ENCODE assay signal across 25 cellular contexts in the genomic region with DNA sequence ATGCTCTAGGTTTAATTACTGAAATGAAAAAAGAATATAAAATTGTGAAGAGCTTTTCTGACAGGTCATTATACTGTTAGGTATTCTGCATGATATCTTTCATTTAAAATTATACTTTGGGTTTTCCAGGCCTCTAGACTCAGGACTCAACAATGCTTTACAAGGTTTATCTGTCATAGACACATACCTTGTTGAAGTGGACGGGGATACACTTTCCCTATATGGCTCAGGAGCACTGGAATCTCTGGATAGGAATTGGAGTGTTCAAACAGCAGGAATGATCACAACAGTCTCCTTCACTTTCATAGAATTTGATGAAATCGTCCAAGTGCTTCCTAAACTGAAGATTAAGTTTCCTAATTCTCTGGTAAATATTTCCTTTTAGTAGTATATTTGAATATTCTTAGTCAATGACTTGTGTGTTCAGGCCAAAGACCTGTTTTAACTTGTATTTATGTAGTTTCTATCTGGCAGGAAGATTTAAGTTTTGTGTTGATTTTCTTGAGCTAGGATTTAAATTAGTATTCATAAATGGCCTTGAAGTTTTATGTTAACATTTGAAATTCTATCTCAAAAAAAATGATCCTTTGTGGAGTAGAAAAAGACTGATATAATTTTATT.
DNase-seq lines count a peak whose midpoint lies in the region; ATAC-seq, FAIRE-seq and TF ChIP-seq lines count a peak whose summit lies in the region.
"Had no signal": no experiment of that assay in that cellular context is flagged by ENCODE, and none has a peak within 500 bp of the region (broad histone marks: within the 10 kb centered on the region; RNA-seq: fewer than 3 reads in every experiment).

No MANE protein-coding gene starts in this region.

- TF ChIP-seq POLR2A in A549 (IDR thresholded peaks at IDR 0.05; ENCODE audit: low read length) (no peak), IMR-90 (IDR thresholded peaks at IDR 0.05; ENCODE audit: low read depth, low read length) (no peak)

- H3K18ac ChIP-seq in IMR-90 (ENCODE audit: low read depth, low read length) = peak overlapping the region; percentile 69; the same call in 1 of the 2 replicates

- peak overlapping the region; percentile 0; the same call in 1 of the 2 replicates for H2BK20ac ChIP-seq in IMR-90 (ENCODE audit: low read depth, low read length)

- H2BK15ac ChIP-seq in IMR-90 (ENCODE audit: low read depth, low read length) = no peak overlapping the region

- no peaks in the 10 kb centered on the region for H3K79me1 ChIP-seq in IMR-90 (ENCODE audit: low read depth in 1 of 2, low read length in 2 of 2)

- H3K4ac ChIP-seq in IMR-90 (ENCODE audit: low read depth, low read length) = no peak overlapping the region

- no TSS peak for BruUV-seq in IMR-90 (replicated peaks; lab: Mats Ljungman, UMichigan)

- no peak for ATAC-seq in A549
- ATAC-seq in IMR-90 (ENCODE audit: low read depth) = no peak
- no peak for ATAC-seq in HG03097 (IDR thresholded peaks at IDR 0.05; ENCODE audit: low FRiP score, unreplicated experiment)

- H3K9me1 ChIP-seq in IMR-90 (ENCODE audit: insufficient read depth, low read length) = no peaks in the 10 kb centered on the region; the same call in 1 of the 2 replicates

- H2AK9ac ChIP-seq in IMR-90 (replicated peaks; ENCODE audit: low read depth, low read length, poor library complexity) = no peak overlapping the region

- no peak overlapping the region for H3K14ac ChIP-seq in IMR-90 (replicated peaks; ENCODE audit: low read depth, low read length)

- H4K91ac ChIP-seq in IMR-90 (ENCODE audit: insufficient read depth, low read depth, low read length) = no peak overlapping the region

- DNase-seq in A549 (ENCODE audit: low read depth in 1 of 2, low spot score in 1 of 2) (no peak), IMR-90 (no peak), epithelial cell of prostate (ENCODE audit: low read depth, low spot score) (no peak), right atrium auricular region (ENCODE audit: low spot score) (no peak), NCI-H526 treated with DMSO at 0.1 percent for 48 hours (lab: John Stamatoyannopoulos, UW) (no peak)
- DNase-seq in activated CD4-positive, alpha-beta T cell treated with anti-CD3 and anti-CD28 coated beads, Interleukin-2, amount 50 U/mL, for 1 hour = no peak
- DNase-seq: ACHN, Calu3, DMS153, DND-41, HCEC 1CT, Karpas-422, NCI-H1092 treated with DMSO at 0.1 percent for 48 hours, NCI-H1436, NCI-H187, NCI-H2081 treated with DMSO at 0.1 percent for 48 hours, NCI-H2171, NCI-H226, NCI-H510A, SHP77 had no signal

- TF ChIP-seq RAD21 in A549 (conservative IDR thresholded peaks at IDR 0.05 in 1 of 2, IDR thresholded peaks at IDR 0.05 in 1 of 2) = no peak
- no peak for TF ChIP-seq RAD21 in IMR-90 (IDR thresholded peaks at IDR 0.05; ENCODE audit: low read length)

- TF ChIP-seq CTCF in A549 (IDR thresholded peaks at IDR 0.05) = no peak
- no peak for TF ChIP-seq CTCF in IMR-90 (conservative IDR thresholded peaks at IDR 0.05; ENCODE audit: low read depth, low read length)
- no peak for TF ChIP-seq CTCF in right atrium auricular region (IDR thresholded peaks at IDR 0.05)

- H3K27me3 ChIP-seq in IMR-90 (ENCODE audit: control insufficient read depth, insufficient read depth, low read length) = no peaks in the 10 kb centered on the region
- no peaks in the 10 kb centered on the region for H3K27me3 ChIP-seq in right atrium auricular region

- 49% methylated on average over 2 of the region's 2 CpGs for WGBS in A549 (ENCODE audit: missing lambda C conversion rate)
- no CpG with 5 or more reads among the region's 2 CpGs for WGBS in IMR-90 (ENCODE audit: extremely low coverage in 2 of 2, insufficient read length in 1 of 2), 2 experiments

- H2AK5ac ChIP-seq in IMR-90 (ENCODE audit: low read depth, low read length) = no peak overlapping the region

- no peaks in the 10 kb centered on the region for H3K9me3 ChIP-seq in A549
- no peaks in the 10 kb centered on the region for H3K9me3 ChIP-seq in IMR-90 (ENCODE audit: control insufficient read depth, insufficient read depth, low read length)
- H3K9me3 ChIP-seq in right atrium auricular region = no peaks in the 10 kb centered on the region

- H3K4me2 ChIP-seq in A549 (no peak overlapping the region), IMR-90 (ENCODE audit: low read depth, low read length) (no peak overlapping the region)

- no peak overlapping the region for H2AFZ ChIP-seq in IMR-90 (replicated peaks; ENCODE audit: low read length, poor library complexity)

- no peak overlapping the region for H3K23ac ChIP-seq in IMR-90 (ENCODE audit: low read depth, low read length)

- POLR2A ChIA-PET in A549 (lab: Yijun Ruan, JAX) (no interaction called here), IMR-90 (lab: Charles Lee; ENCODE audit: unreplicated experiment) (no interaction called here)

- no peak for TF ChIP-seq EP300 in A549 (IDR thresholded peaks at IDR 0.05)

- H3K56ac ChIP-seq in IMR-90 (ENCODE audit: extremely low read depth, insufficient read depth, low read length) = no peak overlapping the region

- H2BK5ac ChIP-seq in IMR-90 (ENCODE audit: low read depth, low read length, poor library complexity, severe bottlenecking) = no peak overlapping the region

- H4K5ac ChIP-seq in IMR-90 (ENCODE audit: low read depth, low read length) = no peak overlapping the region

- FAIRE-seq in A549 (lab: Jason Lieb, UNC) = peak; percentile 43
- FAIRE-seq: GM12892, GM19239, H1, RCC 7860 had no signal

- H3K27ac ChIP-seq in A549 (no peak overlapping the region), IMR-90 (ENCODE audit: insufficient read depth, low read length) (no peak overlapping the region), epithelial cell of prostate (peak overlapping the region; percentile 56), right atrium auricular region (peak overlapping the region in 1 of 2 donors; percentile 51)

- dilution Hi-C loops in IMR-90 (cut with HindIII; ENCODE audit: low sequenced_read_pairs, unreplicated experiment) = no loop called here

- H3K4me3 ChIP-seq in A549 (no peak overlapping the region), IMR-90 (ENCODE audit: insufficient read depth, low read depth, low read length) (no peak overlapping the region), right atrium auricular region (peak overlapping the region; percentile 22 to 33)

- no peak overlapping the region for H3K9ac ChIP-seq in IMR-90 (ENCODE audit: low read depth, low read length)

- H4K8ac ChIP-seq in IMR-90 (ENCODE audit: low read depth in 2 of 2, low read length in 2 of 2) = no peak overlapping the region; a peak in 1 of 4 replicates

- H3K36me3 ChIP-seq in IMR-90 (ENCODE audit: control insufficient read depth, insufficient read depth, low read length) = no peaks in the 10 kb centered on the region
- H3K36me3 ChIP-seq in right atrium auricular region = peaks cover 5% of the 10 kb centered on the region

- H2BK120ac ChIP-seq in IMR-90 (ENCODE audit: low read depth, low read length) = no peak overlapping the region

- H3K4me1 ChIP-seq in A549 (peaks cover 6% of the 10 kb centered on the region), IMR-90 (ENCODE audit: control insufficient read depth, insufficient read depth, low read length) (no peaks in the 10 kb centered on the region; the same call in 1 of the 2 replicates), right atrium auricular region (no peaks in the 10 kb centered on the region)

- in situ Hi-C loops in IMR-90 (cut with MboI; ENCODE audit: low sequenced_read_pairs) = no loop called here

- H4K20me1 ChIP-seq in IMR-90 (ENCODE audit: insufficient read depth, low read length) = no peaks in the 10 kb centered on the region

- intact Hi-C loops in IMR-90 (cut with micrococcal nuclease) = loop anchor here (5.0 kb wide), 1 partner anchor 116 kb away; the partner anchor contains the start of genes LRRC49 and THAP10

- CTCF ChIA-PET in A549 (lab: Yijun Ruan, JAX) = interaction anchor here (0.6 to 0.7 kb wide), 3 partner anchors 285 to 436 kb away, joined by 3 to 4 read pairs (median 4); no protein-coding TSS in a partner anchor
- CTCF ChIA-PET in IMR-90 (lab: Yijun Ruan, JAX) = no interaction called here

TF ChIP-seq in A549, 52 proteins besides CTCF, POLR2A, EP300 and RAD21 (continues in another document):
- TF ChIP-seq CBX8 (IDR thresholded peaks at IDR 0.05) (no peak), HDAC2 (IDR thresholded peaks at IDR 0.05) (no peak), RFX5 (IDR thresholded peaks at IDR 0.05) (no peak)
- TF ChIP-seq, protein P1, sequence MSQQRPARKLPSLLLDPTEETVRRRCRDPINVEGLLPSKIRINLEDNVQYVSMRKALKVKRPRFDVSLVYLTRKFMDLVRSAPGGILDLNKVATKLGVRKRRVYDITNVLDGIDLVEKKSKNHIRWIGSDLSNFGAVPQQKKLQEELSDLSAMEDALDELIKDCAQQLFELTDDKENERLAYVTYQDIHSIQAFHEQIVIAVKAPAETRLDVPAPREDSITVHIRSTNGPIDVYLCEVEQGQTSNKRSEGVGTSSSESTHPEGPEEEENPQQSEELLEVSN (IDR thresholded peaks at IDR 0.05; ENCODE audit: borderline replicate concordance, low read depth) = no peak

TF ChIP-seq in IMR-90, 13 proteins besides CTCF, POLR2A, EP300 and RAD21:
- no peak for TF ChIP-seq BHLHE40 (IDR thresholded peaks at IDR 0.05; ENCODE audit: low read depth, low read length)
- TF ChIP-seq MXI1 (IDR thresholded peaks at IDR 0.05; ENCODE audit: borderline replicate concordance, low read depth, low read length) = no peak
- no peak for TF ChIP-seq SMC3 (IDR thresholded peaks at IDR 0.05; ENCODE audit: low read depth, low read length)
- TF ChIP-seq, protein P2, sequence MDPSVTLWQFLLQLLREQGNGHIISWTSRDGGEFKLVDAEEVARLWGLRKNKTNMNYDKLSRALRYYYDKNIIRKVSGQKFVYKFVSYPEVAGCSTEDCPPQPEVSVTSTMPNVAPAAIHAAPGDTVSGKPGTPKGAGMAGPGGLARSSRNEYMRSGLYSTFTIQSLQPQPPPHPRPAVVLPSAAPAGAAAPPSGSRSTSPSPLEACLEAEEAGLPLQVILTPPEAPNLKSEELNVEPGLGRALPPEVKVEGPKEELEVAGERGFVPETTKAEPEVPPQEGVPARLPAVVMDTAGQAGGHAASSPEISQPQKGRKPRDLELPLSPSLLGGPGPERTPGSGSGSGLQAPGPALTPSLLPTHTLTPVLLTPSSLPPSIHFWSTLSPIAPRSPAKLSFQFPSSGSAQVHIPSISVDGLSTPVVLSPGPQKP (IDR thresholded peaks at IDR 0.05; ENCODE audit: borderline replicate concordance, low read depth, low read length) = no peak
- TF ChIP-seq CHD1 (IDR thresholded peaks at IDR 0.05; ENCODE audit: low read depth, low read length) = no peak

Comparison
In these comparisons a context has a peak if more than half of its experiments do, and no peak if none do; other contexts are left out.
1. H3K4me3 ChIP-seq: peak in right atrium auricular region (2 of 2); none in A549 (single experiment) and IMR-90 (single experiment).